Comparison of ENCODE assay signal across 2 cellular contexts in genomic region chr20:35974256-35974655, GRCh38.
TF ChIP-seq lines count a peak whose summit lies in the region.

No MANE protein-coding gene starts in this region.

TF ChIP-seq in HepG2, 621 proteins besides CTCF, POLR2A, EP300 and RAD21:
- TF ChIP-seq MBNL3 (CRISPR knock-in tag; conservative IDR thresholded peaks at IDR 0.05) (no peak), SPEN (CRISPR knock-in tag; IDR thresholded peaks at IDR 0.05; ENCODE audit: low read depth) (no peak), CBX1 (IDR thresholded peaks at IDR 0.05; ENCODE audit: low read depth) (no peak), NFIB (CRISPR knock-in tag; IDR thresholded peaks at IDR 0.05; ENCODE audit: borderline replicate concordance) (peak; percentile 14; the same call in 1 of the 2 replicates), HNF1B (CRISPR knock-in tag; IDR thresholded peaks at IDR 0.05) (no peak), MAFK (conservative IDR thresholded peaks at IDR 0.05 in 1 of 2, IDR thresholded peaks at IDR 0.05 in 1 of 2; ENCODE audit: low read length in 2 of 2) (no peak), ZNF567 (CRISPR knock-in tag; IDR thresholded peaks at IDR 0.05; ENCODE audit: borderline replicate concordance) (no peak), RFX5 (IDR thresholded peaks at IDR 0.05; ENCODE audit: low read depth, low read length) (peak; percentile 96), EED (CRISPR knock-in tag; IDR thresholded peaks at IDR 0.05) (no peak), ZNF30 (CRISPR knock-in tag; IDR thresholded peaks at IDR 0.05) (no peak), BHLHE40 (IDR thresholded peaks at IDR 0.05; ENCODE audit: low read length) (no peak), RFXANK (CRISPR knock-in tag; IDR thresholded peaks at IDR 0.05) (0 out of 2 replicates have a peak, but pooled peaks have one; percentile 58), PHF20 (CRISPR knock-in tag; IDR thresholded peaks at IDR 0.05) (no peak)

TF ChIP-seq in H1, 55 proteins besides CTCF, POLR2A, EP300 and RAD21:
- TF ChIP-seq RFX5 (IDR thresholded peaks at IDR 0.05; ENCODE audit: borderline replicate concordance, low read depth, low read length) (peak; percentile 71), CREB1 (IDR thresholded peaks at IDR 0.05) (no peak)
